Comparison of ENCODE assay signal across 1 cellular context in the genomic region with DNA sequence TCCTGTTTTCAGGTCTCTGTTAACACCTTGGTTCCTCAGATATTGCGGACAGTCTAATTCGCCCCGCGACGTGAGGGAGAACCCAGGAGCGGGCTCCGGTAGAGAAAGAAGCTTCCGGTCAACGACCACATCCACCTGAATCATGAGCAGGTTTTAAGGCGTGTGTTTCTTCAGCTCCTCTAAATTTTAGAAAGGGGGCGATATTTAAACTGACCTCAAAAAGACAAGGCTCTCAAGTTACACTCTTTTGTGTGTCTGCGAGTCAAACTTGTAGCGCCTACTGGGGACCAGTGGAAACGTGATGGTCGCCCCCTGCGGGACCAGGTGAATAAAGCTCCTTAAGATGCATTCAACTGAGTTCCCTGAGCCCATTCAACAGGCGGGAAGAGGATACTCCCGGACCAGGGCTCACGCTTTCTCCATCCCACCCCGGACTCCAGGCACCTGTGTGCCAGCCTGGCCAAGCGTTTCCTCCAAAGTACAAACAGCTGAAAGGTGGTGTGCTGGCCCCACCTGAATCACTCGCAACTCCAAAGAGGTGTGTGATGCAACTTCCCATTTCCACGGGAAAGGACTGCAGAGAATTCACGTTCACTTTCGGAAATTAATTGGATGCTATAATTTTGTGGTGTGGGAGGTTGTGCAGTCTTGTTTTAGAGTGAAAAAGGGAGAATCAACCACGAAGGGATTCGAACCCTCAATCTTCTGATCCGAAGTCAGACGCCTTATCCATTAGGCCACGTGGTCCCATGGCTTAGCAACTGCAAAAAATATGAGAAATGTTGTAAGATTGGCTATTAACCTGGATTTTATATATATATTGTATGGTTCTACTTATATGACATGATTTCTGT.
TF ChIP-seq lines count a peak whose summit lies in the region.

No MANE protein-coding gene starts in this region.

TF ChIP-seq in HepG2, 621 proteins besides CTCF, POLR2A, EP300 and RAD21 (continued from another document and continues in another):
- TF ChIP-seq, protein P1, sequence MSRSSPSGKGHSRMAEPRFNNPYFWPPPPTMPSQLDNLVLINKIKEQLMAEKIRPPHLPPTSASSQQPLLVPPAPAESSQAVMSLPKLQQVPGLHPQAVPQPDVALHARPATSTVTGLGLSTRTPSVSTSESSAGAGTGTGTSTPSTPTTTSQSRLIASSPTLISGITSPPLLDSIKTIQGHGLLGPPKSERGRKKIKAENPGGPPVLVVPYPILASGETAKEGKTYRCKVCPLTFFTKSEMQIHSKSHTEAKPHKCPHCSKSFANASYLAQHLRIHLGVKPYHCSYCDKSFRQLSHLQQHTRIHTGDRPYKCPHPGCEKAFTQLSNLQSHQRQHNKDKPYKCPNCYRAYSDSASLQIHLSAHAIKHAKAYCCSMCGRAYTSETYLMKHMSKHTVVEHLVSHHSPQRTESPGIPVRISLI (CRISPR knock-in tag; IDR thresholded peaks at IDR 0.05; ENCODE audit: borderline replicate concordance): peak; percentile 22; the same call in 1 of the 2 replicates
- peak; percentile 60; the same call in 1 of the 2 replicates for TF ChIP-seq PHF21A (CRISPR knock-in tag; IDR thresholded peaks at IDR 0.05)
- no peak for TF ChIP-seq TRAFD1 (CRISPR knock-in tag; IDR thresholded peaks at IDR 0.05; ENCODE audit: borderline replicate concordance)
- TF ChIP-seq ZBTB38 (CRISPR knock-in tag; IDR thresholded peaks at IDR 0.05): peak; percentile 59; the same call in 1 of the 2 replicates
- 0 out of 2 replicates have a peak, but pooled peaks have one; percentile 29 for TF ChIP-seq DPF2 (CRISPR knock-in tag; IDR thresholded peaks at IDR 0.05; ENCODE audit: borderline replicate concordance, low read depth)
- TF ChIP-seq, protein P2, sequence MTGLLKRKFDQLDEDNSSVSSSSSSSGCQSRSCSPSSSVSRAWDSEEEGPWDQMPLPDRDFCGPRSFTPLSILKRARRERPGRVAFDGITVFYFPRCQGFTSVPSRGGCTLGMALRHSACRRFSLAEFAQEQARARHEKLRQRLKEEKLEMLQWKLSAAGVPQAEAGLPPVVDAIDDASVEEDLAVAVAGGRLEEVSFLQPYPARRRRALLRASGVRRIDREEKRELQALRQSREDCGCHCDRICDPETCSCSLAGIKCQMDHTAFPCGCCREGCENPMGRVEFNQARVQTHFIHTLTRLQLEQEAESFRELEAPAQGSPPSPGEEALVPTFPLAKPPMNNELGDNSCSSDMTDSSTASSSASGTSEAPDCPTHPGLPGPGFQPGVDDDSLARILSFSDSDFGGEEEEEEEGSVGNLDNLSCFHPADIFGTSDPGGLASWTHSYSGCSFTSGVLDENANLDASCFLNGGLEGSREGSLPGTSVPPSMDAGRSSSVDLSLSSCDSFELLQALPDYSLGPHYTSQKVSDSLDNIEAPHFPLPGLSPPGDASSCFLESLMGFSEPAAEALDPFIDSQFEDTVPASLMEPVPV (CRISPR knock-in tag; IDR thresholded peaks at IDR 0.05): no peak
- no peak for TF ChIP-seq SNAI1 (CRISPR knock-in tag; IDR thresholded peaks at IDR 0.05; ENCODE audit: borderline replicate concordance)
- no peak for TF ChIP-seq NR1H2 (CRISPR knock-in tag; IDR thresholded peaks at IDR 0.05; ENCODE audit: borderline replicate concordance, low read depth)
- peak; percentile 71; the same call in 1 of the 2 replicates for TF ChIP-seq ZNF556 (CRISPR knock-in tag; IDR thresholded peaks at IDR 0.05; ENCODE audit: borderline replicate concordance)
- TF ChIP-seq FOXM1 (CRISPR knock-in tag; IDR thresholded peaks at IDR 0.05): no peak
- no peak for TF ChIP-seq E2F2 (CRISPR knock-in tag; IDR thresholded peaks at IDR 0.05; ENCODE audit: borderline replicate concordance)
- TF ChIP-seq ZNF747 (CRISPR knock-in tag; IDR thresholded peaks at IDR 0.05; ENCODE audit: borderline replicate concordance): no peak; the same call in 1 of the 2 replicates
- TF ChIP-seq ZSCAN21 (CRISPR knock-in tag; IDR thresholded peaks at IDR 0.05; ENCODE audit: borderline replicate concordance): peak; percentile 51; the same call in 1 of the 2 replicates
- TF ChIP-seq KLF13 (CRISPR knock-in tag; IDR thresholded peaks at IDR 0.05): no peak
- TF ChIP-seq LCORL (IDR thresholded peaks at IDR 0.05): no peak
- TF ChIP-seq LCORL (CRISPR knock-in tag; IDR thresholded peaks at IDR 0.05): no peak
- no peak for TF ChIP-seq SMARCC2 (IDR thresholded peaks at IDR 0.05)
- TF ChIP-seq FOXA3 (CRISPR knock-in tag; IDR thresholded peaks at IDR 0.05): peak; percentile 38; the same call in 1 of the 2 replicates
- TF ChIP-seq MYNN (CRISPR knock-in tag; IDR thresholded peaks at IDR 0.05; ENCODE audit: low read depth): no peak
- no peak for TF ChIP-seq HNRNPK (IDR thresholded peaks at IDR 0.05; ENCODE audit: low read depth, low read length, poor library complexity, severe bottlenecking)
- TF ChIP-seq SRF (IDR thresholded peaks at IDR 0.05; ENCODE audit: low read depth, low read length): no peak
- no peak for TF ChIP-seq ZNF383 (CRISPR knock-in tag; IDR thresholded peaks at IDR 0.05; ENCODE audit: borderline replicate concordance)
- no peak for TF ChIP-seq TCF12 (IDR thresholded peaks at IDR 0.05)
- no peak for TF ChIP-seq TCF12 (CRISPR knock-in tag; IDR thresholded peaks at IDR 0.05)
- no peak for TF ChIP-seq ZNF207 (IDR thresholded peaks at IDR 0.05; ENCODE audit: borderline replicate concordance)
- no peak for TF ChIP-seq SNRNP70 (IDR thresholded peaks at IDR 0.05; ENCODE audit: low read depth, low read length)
- TF ChIP-seq RFX5 (IDR thresholded peaks at IDR 0.05; ENCODE audit: low read depth, low read length): no peak
- TF ChIP-seq ZFY (CRISPR knock-in tag; IDR thresholded peaks at IDR 0.05): no peak
- no peak for TF ChIP-seq SCMH1 (CRISPR knock-in tag; IDR thresholded peaks at IDR 0.05; ENCODE audit: borderline replicate concordance)
- TF ChIP-seq, protein P3, sequence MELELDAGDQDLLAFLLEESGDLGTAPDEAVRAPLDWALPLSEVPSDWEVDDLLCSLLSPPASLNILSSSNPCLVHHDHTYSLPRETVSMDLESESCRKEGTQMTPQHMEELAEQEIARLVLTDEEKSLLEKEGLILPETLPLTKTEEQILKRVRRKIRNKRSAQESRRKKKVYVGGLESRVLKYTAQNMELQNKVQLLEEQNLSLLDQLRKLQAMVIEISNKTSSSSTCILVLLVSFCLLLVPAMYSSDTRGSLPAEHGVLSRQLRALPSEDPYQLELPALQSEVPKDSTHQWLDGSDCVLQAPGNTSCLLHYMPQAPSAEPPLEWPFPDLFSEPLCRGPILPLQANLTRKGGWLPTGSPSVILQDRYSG (CRISPR knock-in tag; IDR thresholded peaks at IDR 0.05): no peak
- TF ChIP-seq ZNF430 (CRISPR knock-in tag; IDR thresholded peaks at IDR 0.05): 0 out of 2 replicates have a peak, but pooled peaks have one; percentile 68
- TF ChIP-seq, protein P4, sequence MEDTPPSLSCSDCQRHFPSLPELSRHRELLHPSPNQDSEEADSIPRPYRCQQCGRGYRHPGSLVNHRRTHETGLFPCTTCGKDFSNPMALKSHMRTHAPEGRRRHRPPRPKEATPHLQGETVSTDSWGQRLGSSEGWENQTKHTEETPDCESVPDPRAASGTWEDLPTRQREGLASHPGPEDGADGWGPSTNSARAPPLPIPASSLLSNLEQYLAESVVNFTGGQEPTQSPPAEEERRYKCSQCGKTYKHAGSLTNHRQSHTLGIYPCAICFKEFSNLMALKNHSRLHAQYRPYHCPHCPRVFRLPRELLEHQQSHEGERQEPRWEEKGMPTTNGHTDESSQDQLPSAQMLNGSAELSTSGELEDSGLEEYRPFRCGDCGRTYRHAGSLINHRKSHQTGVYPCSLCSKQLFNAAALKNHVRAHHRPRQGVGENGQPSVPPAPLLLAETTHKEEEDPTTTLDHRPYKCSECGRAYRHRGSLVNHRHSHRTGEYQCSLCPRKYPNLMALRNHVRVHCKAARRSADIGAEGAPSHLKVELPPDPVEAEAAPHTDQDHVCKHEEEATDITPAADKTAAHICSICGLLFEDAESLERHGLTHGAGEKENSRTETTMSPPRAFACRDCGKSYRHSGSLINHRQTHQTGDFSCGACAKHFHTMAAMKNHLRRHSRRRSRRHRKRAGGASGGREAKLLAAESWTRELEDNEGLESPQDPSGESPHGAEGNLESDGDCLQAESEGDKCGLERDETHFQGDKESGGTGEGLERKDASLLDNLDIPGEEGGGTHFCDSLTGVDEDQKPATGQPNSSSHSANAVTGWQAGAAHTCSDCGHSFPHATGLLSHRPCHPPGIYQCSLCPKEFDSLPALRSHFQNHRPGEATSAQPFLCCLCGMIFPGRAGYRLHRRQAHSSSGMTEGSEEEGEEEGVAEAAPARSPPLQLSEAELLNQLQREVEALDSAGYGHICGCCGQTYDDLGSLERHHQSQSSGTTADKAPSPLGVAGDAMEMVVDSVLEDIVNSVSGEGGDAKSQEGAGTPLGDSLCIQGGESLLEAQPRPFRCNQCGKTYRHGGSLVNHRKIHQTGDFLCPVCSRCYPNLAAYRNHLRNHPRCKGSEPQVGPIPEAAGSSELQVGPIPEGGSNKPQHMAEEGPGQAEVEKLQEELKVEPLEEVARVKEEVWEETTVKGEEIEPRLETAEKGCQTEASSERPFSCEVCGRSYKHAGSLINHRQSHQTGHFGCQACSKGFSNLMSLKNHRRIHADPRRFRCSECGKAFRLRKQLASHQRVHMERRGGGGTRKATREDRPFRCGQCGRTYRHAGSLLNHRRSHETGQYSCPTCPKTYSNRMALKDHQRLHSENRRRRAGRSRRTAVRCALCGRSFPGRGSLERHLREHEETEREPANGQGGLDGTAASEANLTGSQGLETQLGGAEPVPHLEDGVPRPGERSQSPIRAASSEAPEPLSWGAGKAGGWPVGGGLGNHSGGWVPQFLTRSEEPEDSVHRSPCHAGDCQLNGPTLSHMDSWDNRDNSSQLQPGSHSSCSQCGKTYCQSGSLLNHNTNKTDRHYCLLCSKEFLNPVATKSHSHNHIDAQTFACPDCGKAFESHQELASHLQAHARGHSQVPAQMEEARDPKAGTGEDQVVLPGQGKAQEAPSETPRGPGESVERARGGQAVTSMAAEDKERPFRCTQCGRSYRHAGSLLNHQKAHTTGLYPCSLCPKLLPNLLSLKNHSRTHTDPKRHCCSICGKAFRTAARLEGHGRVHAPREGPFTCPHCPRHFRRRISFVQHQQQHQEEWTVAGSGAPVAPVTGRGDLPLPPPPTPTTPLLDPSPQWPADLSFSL (CRISPR knock-in tag; IDR thresholded peaks at IDR 0.05): peak; percentile 76
- no peak for TF ChIP-seq HBP1 (CRISPR knock-in tag; IDR thresholded peaks at IDR 0.05; ENCODE audit: low read depth)
- no peak for TF ChIP-seq TBX3 (IDR thresholded peaks at IDR 0.05; ENCODE audit: borderline replicate concordance)
- TF ChIP-seq ZFP1 (CRISPR knock-in tag; IDR thresholded peaks at IDR 0.05): peak; percentile 38; the same call in 1 of the 2 replicates
- no peak for TF ChIP-seq CC2D1A (CRISPR knock-in tag; IDR thresholded peaks at IDR 0.05)
- TF ChIP-seq RFXAP (CRISPR knock-in tag; IDR thresholded peaks at IDR 0.05; ENCODE audit: borderline replicate concordance): no peak
- 0 out of 2 replicates have a peak, but pooled peaks have one; percentile 43 for TF ChIP-seq KAT8 (CRISPR knock-in tag; IDR thresholded peaks at IDR 0.05)
- no peak for TF ChIP-seq YEATS4 (CRISPR knock-in tag; IDR thresholded peaks at IDR 0.05; ENCODE audit: borderline replicate concordance)
- no peak for TF ChIP-seq E2F1 (CRISPR knock-in tag; IDR thresholded peaks at IDR 0.05)
- TF ChIP-seq ZNF563 (CRISPR knock-in tag; IDR thresholded peaks at IDR 0.05): 0 out of 2 replicates have a peak, but pooled peaks have one; percentile 61
- no peak for TF ChIP-seq ZNF234 (CRISPR knock-in tag; conservative IDR thresholded peaks at IDR 0.05)
- TF ChIP-seq, protein P5, sequence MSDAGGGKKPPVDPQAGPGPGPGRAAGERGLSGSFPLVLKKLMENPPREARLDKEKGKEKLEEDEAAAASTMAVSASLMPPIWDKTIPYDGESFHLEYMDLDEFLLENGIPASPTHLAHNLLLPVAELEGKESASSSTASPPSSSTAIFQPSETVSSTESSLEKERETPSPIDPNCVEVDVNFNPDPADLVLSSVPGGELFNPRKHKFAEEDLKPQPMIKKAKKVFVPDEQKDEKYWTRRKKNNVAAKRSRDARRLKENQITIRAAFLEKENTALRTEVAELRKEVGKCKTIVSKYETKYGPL (CRISPR knock-in tag; IDR thresholded peaks at IDR 0.05): no peak
- no peak for TF ChIP-seq GATA4 (IDR thresholded peaks at IDR 0.05; ENCODE audit: borderline replicate concordance, low read depth)
- TF ChIP-seq RORA (CRISPR knock-in tag; IDR thresholded peaks at IDR 0.05): peak; percentile 46; the same call in 1 of the 2 replicates
- no peak for TF ChIP-seq NR2F1 (CRISPR knock-in tag; IDR thresholded peaks at IDR 0.05)
